In genomic region chr22:20524004-20524481, GRCh38 we compare ENCODE assay signal across 1 cellular context.
TF ChIP-seq lines count a peak whose summit lies in the region.

No MANE protein-coding gene starts in this region.

TF ChIP-seq in H1, 55 proteins besides CTCF, POLR2A, EP300 and RAD21:
- no peak for TF ChIP-seq TAF7 (optimal IDR thresholded peaks at IDR 0.05; ENCODE audit: borderline replicate concordance, low read depth, low read length)
- TF ChIP-seq TAF1 (IDR thresholded peaks at IDR 0.05; ENCODE audit: low read depth, low read length) = no peak
- TF ChIP-seq, protein P1, sequence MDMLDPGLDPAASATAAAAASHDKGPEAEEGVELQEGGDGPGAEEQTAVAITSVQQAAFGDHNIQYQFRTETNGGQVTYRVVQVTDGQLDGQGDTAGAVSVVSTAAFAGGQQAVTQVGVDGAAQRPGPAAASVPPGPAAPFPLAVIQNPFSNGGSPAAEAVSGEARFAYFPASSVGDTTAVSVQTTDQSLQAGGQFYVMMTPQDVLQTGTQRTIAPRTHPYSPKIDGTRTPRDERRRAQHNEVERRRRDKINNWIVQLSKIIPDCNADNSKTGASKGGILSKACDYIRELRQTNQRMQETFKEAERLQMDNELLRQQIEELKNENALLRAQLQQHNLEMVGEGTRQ (IDR thresholded peaks at IDR 0.05; ENCODE audit: low read length) = no peak
- no peak for TF ChIP-seq ASH2L (IDR thresholded peaks at IDR 0.05; ENCODE audit: low read length)
- no peak for TF ChIP-seq HDAC2 (IDR thresholded peaks at IDR 0.05; ENCODE audit: borderline replicate concordance in 1 of 2, low read depth in 2 of 2, low read length in 2 of 2)
- no peak for TF ChIP-seq SIRT6 (IDR thresholded peaks at IDR 0.05; ENCODE audit: low read length)
- no peak for TF ChIP-seq SP1 (IDR thresholded peaks at IDR 0.05; ENCODE audit: low read depth, low read length)
- TF ChIP-seq, protein P2, sequence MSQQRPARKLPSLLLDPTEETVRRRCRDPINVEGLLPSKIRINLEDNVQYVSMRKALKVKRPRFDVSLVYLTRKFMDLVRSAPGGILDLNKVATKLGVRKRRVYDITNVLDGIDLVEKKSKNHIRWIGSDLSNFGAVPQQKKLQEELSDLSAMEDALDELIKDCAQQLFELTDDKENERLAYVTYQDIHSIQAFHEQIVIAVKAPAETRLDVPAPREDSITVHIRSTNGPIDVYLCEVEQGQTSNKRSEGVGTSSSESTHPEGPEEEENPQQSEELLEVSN (IDR thresholded peaks at IDR 0.05) = no peak
